ENCODE assay signal across 18 cellular contexts in genomic region chr1:30397576-30397975, GRCh38.
"Had no signal": no experiment of that assay in that cellular context is flagged by ENCODE, and none has a peak within 500 bp of the region (broad histone marks: within the 10 kb centered on the region; RNA-seq: fewer than 3 reads in every experiment).

No MANE protein-coding gene starts in this region.

- H3K4me3 ChIP-seq: esophagus muscularis mucosa, gastrocnemius medialis, left lung, lung, psoas muscle, tibial artery, upper lobe of left lung, vagina had no signal

- H3K27ac ChIP-seq: esophagus muscularis mucosa, gastrocnemius medialis, left lung, parathyroid adenoma, psoas muscle, tibial artery, upper lobe of left lung, vagina had no signal

- ATAC-seq: gastrocnemius medialis; left lung; naive thymus-derived CD8-positive, alpha-beta T cell; psoas muscle had no signal

- H3K36me3 ChIP-seq: esophagus muscularis mucosa, gastrocnemius medialis, left lung, tibial artery, upper lobe of left lung, vagina had no signal

- H3K9ac ChIP-seq: parathyroid adenoma had no signal

- H3K9me3 ChIP-seq: esophagus muscularis mucosa, gastrocnemius medialis, left lung, psoas muscle, tibial artery, upper lobe of left lung, vagina had no signal

- H3K36me3 Mint-ChIP-seq: naive thymus-derived CD8-positive, alpha-beta T cell had no signal

- H3K27ac Mint-ChIP-seq: naive thymus-derived CD8-positive, alpha-beta T cell had no signal

- H3K27me3 ChIP-seq: gastrocnemius medialis, tibial artery, upper lobe of left lung, vagina had no signal

- H3K4me3 Mint-ChIP-seq: naive thymus-derived CD8-positive, alpha-beta T cell had no signal

- DNase-seq: central memory CD4-positive, alpha-beta T cell; effector memory CD4-positive, alpha-beta T cell; gastrocnemius medialis; islet precursor cell; mesenchymal stem cell; psoas muscle; retina; small intestine; stimulated activated CD4-positive, alpha-beta T cell treated with anti-CD3 and anti-CD28 coated beads, Interleukin-2, amount 100 ng/mL, for 48 hours; stimulated activated naive CD4-positive, alpha-beta T cell treated with Interleukin-2 at 50 U/mL for 16 hours; upper lobe of left lung had no signal

- H3K4me1 ChIP-seq: esophagus muscularis mucosa, gastrocnemius medialis, left lung, parathyroid adenoma, psoas muscle, tibial artery, upper lobe of left lung, vagina had no signal
